1 cellular context compared by ENCODE assay signal in the genomic region with DNA sequence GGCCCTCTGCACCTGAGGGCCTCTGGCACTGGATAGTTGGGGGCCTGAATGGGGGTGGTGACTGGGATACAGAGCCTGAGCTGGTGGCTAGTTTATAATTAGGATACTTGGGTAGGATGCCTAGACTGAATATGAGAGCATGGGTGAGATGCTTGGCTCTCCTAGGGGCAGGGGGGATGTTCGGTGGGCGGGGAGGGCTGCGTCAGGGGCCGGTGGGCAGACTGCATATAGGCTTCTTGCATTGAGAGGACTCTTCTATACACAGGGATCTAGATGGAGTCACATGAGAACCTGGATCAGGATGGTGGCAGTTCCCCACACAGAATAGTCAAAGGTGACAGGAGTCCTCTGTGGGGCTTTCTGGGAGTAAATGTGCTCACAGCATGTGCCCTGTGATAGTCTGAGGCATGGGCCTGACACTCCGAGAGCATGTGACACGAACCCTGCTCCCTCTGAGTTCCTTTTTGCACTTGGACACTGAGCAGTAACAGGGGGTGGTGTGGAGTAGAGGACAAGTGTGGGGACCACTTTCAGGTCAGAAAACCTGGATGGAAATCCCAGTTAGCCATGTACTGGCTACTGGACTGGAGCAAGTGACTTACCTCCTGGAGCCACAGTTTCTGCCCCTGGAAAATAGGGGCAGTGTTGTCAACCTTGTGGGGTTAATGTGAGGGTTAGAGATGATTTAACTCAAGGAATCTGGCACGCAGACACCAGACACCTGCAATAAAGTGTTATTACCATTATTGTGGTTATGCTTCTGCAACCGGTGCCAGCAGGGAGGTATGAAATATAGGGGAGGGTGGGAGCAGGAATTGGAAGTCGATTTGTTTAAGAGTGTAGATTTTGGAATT.
TF ChIP-seq lines count a peak whose summit lies in the region.

No MANE protein-coding gene starts in this region.

TF ChIP-seq in HEK293, 187 proteins besides CTCF, POLR2A, EP300 and RAD21 (continued from another document):
- no peak for TF ChIP-seq ZNF510 (tag by site-specific recombination; IDR thresholded peaks at IDR 0.05; ENCODE audit: insufficient replicate concordance)
- TF ChIP-seq HOXC10 (CRISPR knock-in tag; IDR thresholded peaks at IDR 0.05): no peak
- no peak for TF ChIP-seq SALL2 (tag by site-specific recombination; IDR thresholded peaks at IDR 0.05; ENCODE audit: borderline replicate concordance)
- 0 out of 2 replicates have a peak, but pooled peaks have one; percentile 18 for TF ChIP-seq ZBTB17 (tag by site-specific recombination; IDR thresholded peaks at IDR 0.05)
- TF ChIP-seq, protein P1, sequence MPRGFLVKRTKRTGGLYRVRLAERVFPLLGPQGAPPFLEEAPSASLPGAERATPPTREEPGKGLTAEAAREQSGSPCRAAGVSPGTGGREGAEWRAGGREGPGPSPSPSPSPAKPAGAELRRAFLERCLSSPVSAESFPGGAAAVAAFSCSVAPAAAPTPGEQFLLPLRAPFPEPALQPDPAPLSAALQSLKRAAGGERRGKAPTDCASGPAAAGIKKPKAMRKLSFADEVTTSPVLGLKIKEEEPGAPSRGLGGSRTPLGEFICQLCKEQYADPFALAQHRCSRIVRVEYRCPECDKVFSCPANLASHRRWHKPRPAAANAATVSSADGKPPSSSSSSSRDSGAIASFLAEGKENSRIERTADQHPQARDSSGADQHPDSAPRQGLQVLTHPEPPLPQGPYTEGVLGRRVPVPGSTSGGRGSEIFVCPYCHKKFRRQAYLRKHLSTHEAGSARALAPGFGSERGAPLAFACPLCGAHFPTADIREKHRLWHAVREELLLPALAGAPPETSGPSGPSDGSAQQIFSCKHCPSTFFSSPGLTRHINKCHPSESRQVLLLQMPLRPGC (tag by site-specific recombination; IDR thresholded peaks at IDR 0.05): no peak
TF ChIP-seq in HEK293: peak in this region for 8.
